8 cellular contexts compared by ENCODE assay signal in genomic region chr15:61835476-61836106, GRCh38.
A peak's percentile ranks its signal among the peaks of the same experiment; 100 is the strongest.
DNase-seq lines count a peak whose midpoint lies in the region; ATAC-seq and TF ChIP-seq lines count a peak whose summit lies in the region.

No MANE protein-coding gene starts in this region.

- WGBS in psoas muscle, 3 donors = 5% methylated on average over 9 of the region's 9 CpGs

- no peaks in the 10 kb centered on the region for H3K36me3 Mint-ChIP-seq in activated naive CD8-positive, alpha-beta T cell treated with anti-CD3 and anti-CD28 coated beads for 36 hours

- no peaks in the 10 kb centered on the region for H3K9me2 ChIP-seq in DOHH2 (replicated peaks; ENCODE audit: control insufficient read depth, low read length)

- no peak overlapping the region for H3K27ac Mint-ChIP-seq in activated naive CD8-positive, alpha-beta T cell treated with anti-CD3 and anti-CD28 coated beads for 36 hours

- TF ChIP-seq CTCF in DOHH2 (IDR thresholded peaks at IDR 0.05; ENCODE audit: low read depth, low read length, poor library complexity, severe bottlenecking) = peak; percentile 89
- peak; percentile 98 for TF ChIP-seq CTCF in cardiac muscle cell (IDR thresholded peaks at IDR 0.05; ENCODE audit: low read depth, low read length)
- TF ChIP-seq CTCF in psoas muscle (IDR thresholded peaks at IDR 0.05) = peak; percentile 96

- H3K27ac ChIP-seq in DOHH2 (ENCODE audit: low read depth, low read length) (no peak overlapping the region), cardiac muscle cell (no peak overlapping the region), psoas muscle (no peak overlapping the region)

- H3K4me1 Mint-ChIP-seq in activated naive CD8-positive, alpha-beta T cell treated with anti-CD3 and anti-CD28 coated beads for 36 hours = peaks cover 2% of the 10 kb centered on the region

- DNase-seq in LHCN-M2 (ENCODE audit: low read depth) (peak; percentile 56), SK-MEL-5 (ENCODE audit: low read depth, low spot score) (peak; percentile 70), cardiac muscle cell (ENCODE audit: low read depth in 1 of 2, low spot score in 1 of 2) (peak; percentile 67 to 71), psoas muscle (peak; percentile 68 to 80)
- DNase-seq in activated naive CD8-positive, alpha-beta T cell treated with anti-CD3 and anti-CD28 coated beads for 36 hours = peak; percentile 40

- H3K36me3 ChIP-seq in DOHH2 (ENCODE audit: control insufficient read depth, low read length) (no peaks in the 10 kb centered on the region), cardiac muscle cell (no peaks in the 10 kb centered on the region), psoas muscle (ENCODE audit: insufficient read depth in 1 of 2, low read depth in 1 of 2) (no peaks in the 10 kb centered on the region)

- H3K4me1 ChIP-seq in DOHH2 (ENCODE audit: control insufficient read depth, low read length) = no peaks in the 10 kb centered on the region
- no peaks in the 10 kb centered on the region for H3K4me1 ChIP-seq in cardiac muscle cell (ENCODE audit: low read depth)
- H3K4me1 ChIP-seq in psoas muscle = no peaks in the 10 kb centered on the region

- H3F3A ChIP-seq in DOHH2 (ENCODE audit: control insufficient read depth, insufficient read depth) = no peaks in the 10 kb centered on the region

- H3K4me3 ChIP-seq in DOHH2 (ENCODE audit: low read length) (no peak overlapping the region), cardiac muscle cell (no peak overlapping the region), psoas muscle (peak overlapping the region; percentile 47)

- peak; percentile 64 to 84 (median 81) for ATAC-seq in psoas muscle
- no peak for ATAC-seq in GM21390 (IDR thresholded peaks at IDR 0.05; ENCODE audit: unreplicated experiment)
- ATAC-seq in GM21825 (IDR thresholded peaks at IDR 0.05; ENCODE audit: unreplicated experiment) = no peak

- intact Hi-C loops in psoas muscle (cut with DNase I) = loop anchor here (2.0 to 10.0 kb wide), 7 partner anchors 133 to 1321 kb away; no protein-coding TSS in a partner anchor

- no peaks in the 10 kb centered on the region for H3K9me3 Mint-ChIP-seq in activated naive CD8-positive, alpha-beta T cell treated with anti-CD3 and anti-CD28 coated beads for 36 hours

- H3K27me3 Mint-ChIP-seq in activated naive CD8-positive, alpha-beta T cell treated with anti-CD3 and anti-CD28 coated beads for 36 hours = peaks cover 51% of the 10 kb centered on the region

- H3K27me3 ChIP-seq in DOHH2 (ENCODE audit: control insufficient read depth, low read length) (peaks cover 9% of the 10 kb centered on the region), cardiac muscle cell (peaks cover 34% of the 10 kb centered on the region), psoas muscle (ENCODE audit: insufficient read depth in 3 of 3, low read length in 2 of 3) (no peaks in the 10 kb centered on the region)

- H3K4me3 Mint-ChIP-seq in activated naive CD8-positive, alpha-beta T cell treated with anti-CD3 and anti-CD28 coated beads for 36 hours = no peak overlapping the region

- H3K9me3 ChIP-seq in DOHH2 (ENCODE audit: control insufficient read depth, insufficient read depth, low read length) = no peaks in the 10 kb centered on the region
- no peaks in the 10 kb centered on the region for H3K9me3 ChIP-seq in cardiac muscle cell (ENCODE audit: low read depth)
- H3K9me3 ChIP-seq in psoas muscle = no peaks in the 10 kb centered on the region

- H4K20me1 ChIP-seq in DOHH2 (ENCODE audit: control insufficient read depth, insufficient read depth, low read depth, low read length) = no peaks in the 10 kb centered on the region

- H3K79me2 ChIP-seq in DOHH2 (ENCODE audit: control insufficient read depth, low read length) = no peaks in the 10 kb centered on the region

- in situ Hi-C loops in SK-MEL-5 (cut with HindIII; ENCODE audit: low pct_unique_long_range_greater_than_20kb, low sequenced_read_pairs) = no loop called here

- no peak overlapping the region for H3K4me2 ChIP-seq in DOHH2 (ENCODE audit: low read length)

Comparison
In these comparisons a context has a peak if more than half of its experiments do, and no peak if none do; other contexts are left out.
1. ATAC-seq: peak in psoas muscle (4 of 4); none in GM21390 (single experiment) and GM21825 (single experiment).
2. Peak in every context shown above with its lines, with median percentiles within 50 percentile points of each other: CTCF ChIP-seq and DNase-seq.